ENCODE assay signal across 1 cellular context in genomic region chr1:112394743-112395062, GRCh38.
TF ChIP-seq lines count a peak whose summit lies in the region.

No MANE protein-coding gene starts in this region.

TF ChIP-seq in K562, 482 proteins besides CTCF, POLR2A, EP300 and RAD21 (continued from another document and continues in another):
- TF ChIP-seq MGA (IDR thresholded peaks at IDR 0.05) (peak; percentile 40; the same call in 1 of the 2 replicates), HINFP (tag; conservative IDR thresholded peaks at IDR 0.05; ENCODE audit: low read depth) (no peak), ZBTB7A (IDR thresholded peaks at IDR 0.05; ENCODE audit: borderline replicate concordance, control insufficient read depth, low read depth, low read length) (no peak), POLR3A (IDR thresholded peaks at IDR 0.05; ENCODE audit: borderline replicate concordance, extremely low read depth, insufficient read depth, insufficient read length) (no peak), MBD2 (IDR thresholded peaks at IDR 0.05; ENCODE audit: borderline replicate concordance, low read depth) (no peak), CTCFL (IDR thresholded peaks at IDR 0.05; ENCODE audit: borderline replicate concordance, insufficient read depth, low read depth, low read length, poor library complexity, severe bottlenecking) (no peak), ZBED1 (IDR thresholded peaks at IDR 0.05) (no peak), SOX6 (IDR thresholded peaks at IDR 0.05) (no peak), ZNF316 (IDR thresholded peaks at IDR 0.05) (no peak), ATF1 (CRISPR knock-in tag; IDR thresholded peaks at IDR 0.05) (no peak), ATF1 (tag; IDR thresholded peaks at IDR 0.05) (no peak), NONO (IDR thresholded peaks at IDR 0.05; ENCODE audit: low read depth in 2 of 2, low read length in 1 of 2) (no peak), ARNT (IDR thresholded peaks at IDR 0.05) (no peak), ZNF174 (CRISPR knock-in tag; IDR thresholded peaks at IDR 0.05) (no peak), ZBTB26 (CRISPR knock-in tag; IDR thresholded peaks at IDR 0.05) (no peak), ZNF699 (CRISPR knock-in tag; IDR thresholded peaks at IDR 0.05; ENCODE audit: insufficient replicate concordance) (no peak), KAT2B (IDR thresholded peaks at IDR 0.05; ENCODE audit: low read depth, low read length) (no peak), PREB (CRISPR knock-in tag; IDR thresholded peaks at IDR 0.05) (no peak), E2F8 (IDR thresholded peaks at IDR 0.05; ENCODE audit: low read depth, partially characterized antibody) (no peak), MEF2D (tag; conservative IDR thresholded peaks at IDR 0.05; ENCODE audit: low read depth) (no peak), MCM2 (IDR thresholded peaks at IDR 0.05; ENCODE audit: low read depth) (no peak), TBP (optimal IDR thresholded peaks at IDR 0.05; ENCODE audit: low read depth, low read length) (no peak), IRF2 (CRISPR knock-in tag; IDR thresholded peaks at IDR 0.05) (no peak), SMAD4 (CRISPR knock-in tag; conservative IDR thresholded peaks at IDR 0.05) (no peak), ZNF212 (CRISPR knock-in tag; IDR thresholded peaks at IDR 0.05) (no peak), NUFIP1 (IDR thresholded peaks at IDR 0.05; ENCODE audit: partially characterized antibody) (no peak), CHCHD3 (CRISPR knock-in tag; IDR thresholded peaks at IDR 0.05) (no peak), GTF2F1 (IDR thresholded peaks at IDR 0.05; ENCODE audit: low read depth, low read length) (no peak), U2AF1 (optimal IDR thresholded peaks at IDR 0.05; ENCODE audit: low read depth, low read length) (no peak), POU5F1 (IDR thresholded peaks at IDR 0.05; ENCODE audit: borderline replicate concordance, low read depth, low read length, partially characterized antibody) (no peak), SP2 (IDR thresholded peaks at IDR 0.05; ENCODE audit: extremely low read depth, low read depth, low read length, poor library complexity, severe bottlenecking) (no peak)
- TF ChIP-seq, protein P1, sequence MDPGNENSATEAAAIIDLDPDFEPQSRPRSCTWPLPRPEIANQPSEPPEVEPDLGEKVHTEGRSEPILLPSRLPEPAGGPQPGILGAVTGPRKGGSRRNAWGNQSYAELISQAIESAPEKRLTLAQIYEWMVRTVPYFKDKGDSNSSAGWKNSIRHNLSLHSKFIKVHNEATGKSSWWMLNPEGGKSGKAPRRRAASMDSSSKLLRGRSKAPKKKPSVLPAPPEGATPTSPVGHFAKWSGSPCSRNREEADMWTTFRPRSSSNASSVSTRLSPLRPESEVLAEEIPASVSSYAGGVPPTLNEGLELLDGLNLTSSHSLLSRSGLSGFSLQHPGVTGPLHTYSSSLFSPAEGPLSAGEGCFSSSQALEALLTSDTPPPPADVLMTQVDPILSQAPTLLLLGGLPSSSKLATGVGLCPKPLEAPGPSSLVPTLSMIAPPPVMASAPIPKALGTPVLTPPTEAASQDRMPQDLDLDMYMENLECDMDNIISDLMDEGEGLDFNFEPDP (CRISPR knock-in tag; IDR thresholded peaks at IDR 0.05) = no peak
